ENCODE assay signal across 10 cellular contexts in the genomic region with DNA sequence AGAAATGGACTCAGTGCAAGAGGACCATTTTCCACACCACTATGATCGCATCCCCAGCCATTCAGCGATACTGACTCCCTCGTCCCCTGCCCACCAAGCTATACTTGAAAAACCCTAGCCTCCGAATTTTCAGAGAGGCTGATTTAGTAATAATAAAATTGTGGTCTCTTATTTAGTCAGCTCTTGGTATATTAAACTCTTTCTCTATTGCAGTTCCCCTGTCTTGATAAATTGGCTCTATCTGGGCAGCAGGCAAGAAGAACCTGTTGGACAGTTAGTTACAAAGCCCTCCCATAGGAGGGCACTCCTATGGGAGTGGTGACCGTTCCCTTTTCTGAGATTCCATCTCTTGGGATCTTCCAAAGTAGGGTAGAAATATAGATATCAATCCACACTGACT.
"Had no signal": no experiment of that assay in that cellular context is flagged by ENCODE, and none has a peak within 500 bp of the region (broad histone marks: within the 10 kb centered on the region; RNA-seq: fewer than 3 reads in every experiment).

No MANE protein-coding gene starts in this region.

- H3K4me3 ChIP-seq: left ventricle myocardium inferior, lower lobe of right lung, smooth muscle cell had no signal

- H3K27ac ChIP-seq: foreskin keratinocyte, left ventricle myocardium inferior, lower lobe of right lung had no signal

- H3K36me3 ChIP-seq: left ventricle myocardium inferior, lower lobe of right lung had no signal

- H3K27me3 ChIP-seq: foreskin keratinocyte had no signal

- DNase-seq: effector memory CD8-positive, alpha-beta T cell; foreskin keratinocyte; immature natural killer cell; left ventricle myocardium inferior; right cardiac atrium; stimulated activated CD4-positive, alpha-beta T cell treated with anti-CD3 and anti-CD28 coated beads, Interleukin-2, amount 100 ng/mL, for 48 hours; stimulated activated naive CD4-positive, alpha-beta T cell treated with Interleukin-2 at 50 U/mL for 16 hours; trophoblast cell had no signal

- ATAC-seq: effector memory CD8-positive, alpha-beta T cell; foreskin keratinocyte; lower lobe of right lung; right cardiac atrium had no signal
